In the genomic region with DNA sequence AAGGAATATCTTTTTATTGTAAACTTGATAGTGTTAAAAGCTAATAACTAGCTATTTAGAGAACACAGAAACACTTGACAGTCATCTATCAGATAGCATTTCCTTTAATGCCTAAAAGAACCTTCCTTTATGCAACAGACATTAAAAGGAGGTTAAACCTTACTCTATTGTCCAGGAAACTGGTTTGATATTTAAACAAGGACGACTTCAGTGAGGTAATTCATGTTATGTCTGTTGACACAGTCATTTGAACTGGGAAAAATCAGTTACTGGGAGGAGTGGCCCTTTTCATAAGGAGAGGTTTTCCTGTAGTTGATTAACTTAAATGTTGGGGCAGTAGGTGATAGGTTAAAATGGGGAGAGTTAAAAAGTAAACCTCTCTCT, we compare ENCODE assay signal across 11 cellular contexts. TPM values are rescaled to one million over a fixed set of nuclear protein-coding genes. Genes with fewer than 3 reads are reported as not detected.
A peak's percentile ranks its signal among the peaks of the same experiment; 100 is the strongest.
DNase-seq lines count a peak whose midpoint lies in the region; ATAC-seq, FAIRE-seq and TF ChIP-seq lines count a peak whose summit lies in the region.
"Had no signal": no experiment of that assay in that cellular context is flagged by ENCODE, and none has a peak within 500 bp of the region (broad histone marks: within the 10 kb centered on the region; RNA-seq: fewer than 3 reads in every experiment).

No MANE protein-coding gene starts in this region.

- POLR2A ChIA-PET in A673 (lab: Charles Lee; ENCODE audit: low non-redundant PET) (interaction anchor here (0.6 kb wide), 1 partner anchor 65 kb away, joined by 3 read pairs; no protein-coding TSS in a partner anchor), WTC11 (lab: Charles Lee) (no interaction called here), HepG2 (lab: Yijun Ruan, JAX) (interaction anchor here (0.9 to 2.2 kb wide), 4 partner anchors 9 to 205 kb away, joined by 3 to 7 read pairs (median 4); no protein-coding TSS in a partner anchor)

- no peak for TF ChIP-seq RAD21 in HepG2 (CRISPR knock-in tag; IDR thresholded peaks at IDR 0.05)

- peak overlapping the region; percentile 98 for H3K27ac Mint-ChIP-seq in WTC11

- no peak overlapping the region for H2AFZ ChIP-seq in HepG2 (ENCODE audit: low read length)

- peaks cover 63% of the 10 kb centered on the region for H3K79me2 ChIP-seq in HepG2 (ENCODE audit: insufficient read depth, low read length)

- H3K36me3 Mint-ChIP-seq in WTC11: peaks cover 67% of the 10 kb centered on the region

- H3K27ac ChIP-seq in A673 (ENCODE audit: low read depth, low read length, poor library complexity, severe bottlenecking) (peak overlapping the region; percentile 96), HepG2 (ENCODE audit: extremely low read length, insufficient read depth, low read length) (peak overlapping the region; percentile 90)
- H3K27ac ChIP-seq: BLaER1 had no signal

- peaks cover 19% of the 10 kb centered on the region for H3K9me3 ChIP-seq in A673 (ENCODE audit: low read depth, low read length, poor library complexity, severe bottlenecking)
- no peaks in the 10 kb centered on the region for H3K9me3 ChIP-seq in HepG2 (ENCODE audit: low read length)

- intact Hi-C loops in A673 (cut with micrococcal nuclease; ENCODE audit: unreplicated experiment) (loop anchor here (1.0 to 10.0 kb wide), 3 partner anchors 58 to 288 kb away; no protein-coding TSS in a partner anchor), HepG2 (cut with micrococcal nuclease; ENCODE audit: unreplicated experiment) (loop anchor here (5.0 kb wide), 1 partner anchor 194 kb away; the partner anchor contains the start of gene MYL12B)

- TF ChIP-seq EP300 in HepG2 (IDR thresholded peaks at IDR 0.05; ENCODE audit: low read depth in 2 of 2, low read length in 2 of 2): peak in 1 of 2 experiments; percentile 93; a peak in 2 of 4 replicates
- peak; percentile 52; the same call in 1 of the 2 replicates for TF ChIP-seq EP300 in HepG2 (CRISPR knock-in tag; IDR thresholded peaks at IDR 0.05; ENCODE audit: borderline replicate concordance)

- H3K4me1 ChIP-seq in A673 (ENCODE audit: insufficient read depth, low read length, poor library complexity, severe bottlenecking) (peaks cover 38% of the 10 kb centered on the region), HepG2 (ENCODE audit: insufficient read depth, low read length) (peaks cover 50% of the 10 kb centered on the region)

- TF ChIP-seq CTCF in A673 (conservative IDR thresholded peaks at IDR 0.05; ENCODE audit: low read depth, low read length) (no peak), WTC11 (IDR thresholded peaks at IDR 0.05) (no peak), HepG2 (CRISPR knock-in tag; IDR thresholded peaks at IDR 0.05) (no peak)

- H3K9ac ChIP-seq in HepG2 (ENCODE audit: insufficient read depth, low read depth, low read length): peak overlapping the region; percentile 96

- CTCF ChIA-PET in A673 (lab: Charles Lee) (no interaction called here), WTC11 (lab: Charles Lee) (interaction anchor here (1.6 to 6.4 kb wide), 7 partner anchors 11 to 209 kb away, joined by 5 to 53 read pairs (median 7); no protein-coding TSS in a partner anchor), HepG2 (lab: Yijun Ruan, JAX; ENCODE audit: low intra/inter-chr PET ratio, low total read pairs) (no interaction called here)

- ATAC-seq in WTC11: no peak
- peak; percentile 72 for ATAC-seq in HepG2
- ATAC-seq in HG03108 (IDR thresholded peaks at IDR 0.05; ENCODE audit: unreplicated experiment): no peak

- no peaks in the 10 kb centered on the region for H3K27me3 ChIP-seq in A673 (replicated peaks; ENCODE audit: insufficient read depth, low read depth, low read length, poor library complexity)
- H3K27me3 ChIP-seq in HepG2 (ENCODE audit: control insufficient read depth in 1 of 2, insufficient read depth in 2 of 2, low read length in 2 of 2): no peaks in the 10 kb centered on the region; a peak in 1 of 5 replicates
- H3K27me3 ChIP-seq: BLaER1 had no signal

- H3K27me3 Mint-ChIP-seq in WTC11 (ENCODE audit: low read depth): no peaks in the 10 kb centered on the region

- WGBS in HepG2 (ENCODE audit: low lambda C conversion rate): 0% methylated on average over 1 of the region's 1 CpG

- peak; percentile 67 for FAIRE-seq in HepG2 (lab: Jason Lieb, UNC)

- peak overlapping the region; percentile 96 for H3K4me3 Mint-ChIP-seq in WTC11

- H3K36me3 ChIP-seq in A673 (ENCODE audit: insufficient read depth, low read length, poor library complexity, severe bottlenecking) (peaks cover 59% of the 10 kb centered on the region), HepG2 (replicated peaks in 1 of 2; ENCODE audit: control insufficient read depth in 1 of 2, insufficient read depth in 2 of 2, low read length in 2 of 2) (peaks cover 8 to 37% of the 10 kb centered on the region in 2 experiments; a peak in 4 of 5 replicates)

- peaks cover 39% of the 10 kb centered on the region for H4K20me1 ChIP-seq in HepG2 (ENCODE audit: insufficient read depth, low read length)

- no peak for TF ChIP-seq POLR2A in HepG2 (IDR thresholded peaks at IDR 0.05; ENCODE audit: insufficient read depth in 1 of 2, low read depth in 2 of 2, low read length in 2 of 2)

- peaks cover 77% of the 10 kb centered on the region for H3K4me1 Mint-ChIP-seq in WTC11

- H3K9me3 Mint-ChIP-seq in WTC11: peaks cover 4% of the 10 kb centered on the region; the same call in 1 of the 2 replicates

- DNase-seq in A673 (ENCODE audit: low spot score) (no peak), HT-29 (ENCODE audit: low spot score) (peak; percentile 95), WTC11 (ENCODE audit: low spot score) (no peak), HepG2 (ENCODE audit: low spot score) (peak; percentile 89), NCI-H2171 treated with DMSO at 0.1 percent for 48 hours (lab: John Stamatoyannopoulos, UW) (no peak), RKO (ENCODE audit: low spot score) (no peak), NCI-H1048 (lab: John Stamatoyannopoulos, UW) (no peak)
- DNase-seq: foreskin melanocyte, NCI-H82 had no signal

- H3K4me3 ChIP-seq in A673 (ENCODE audit: low read depth, low read length, poor library complexity, severe bottlenecking): peak overlapping the region; percentile 11
- peak overlapping the region in 2 of 3 experiments; percentile 82 to 93; a peak in 2 of 6 replicates for H3K4me3 ChIP-seq in HepG2 (replicated peaks in 1 of 3; ENCODE audit: insufficient read depth in 1 of 3, low read depth in 2 of 3, low read length in 3 of 3)
- H3K4me3 ChIP-seq: BLaER1 had no signal

- in situ Hi-C loops in HepG2 (cut with HindIII; ENCODE audit: extremely low pct_ligation_motif_present, low pct_unique_long_range_greater_than_20kb): loop anchor here (10.0 to 25.0 kb wide), 3 partner anchors 168 to 394 kb away; no protein-coding TSS in a partner anchor

- BruUV-seq in A673 (replicated peaks; lab: Mats Ljungman, UMichigan) (TSS peak; percentile 46), HepG2 (replicated peaks; lab: Mats Ljungman, UMichigan) (no TSS peak)

- H3K4me2 ChIP-seq in HepG2 (ENCODE audit: low read depth, low read length): peak overlapping the region; percentile 72
- H3K4me2 ChIP-seq: BLaER1 had no signal

TF ChIP-seq in WTC11, 78 proteins besides CTCF, POLR2A, EP300 and RAD21:
- TF ChIP-seq RORB (CRISPR knock-in tag; IDR thresholded peaks at IDR 0.05) (no peak), GABPB1 (CRISPR knock-in tag; IDR thresholded peaks at IDR 0.05) (0 out of 2 replicates have a peak, but pooled peaks have one; percentile 18)

TF ChIP-seq in HepG2, 621 proteins besides CTCF, POLR2A, EP300 and RAD21 (continues in another document):
- TF ChIP-seq, protein P1, sequence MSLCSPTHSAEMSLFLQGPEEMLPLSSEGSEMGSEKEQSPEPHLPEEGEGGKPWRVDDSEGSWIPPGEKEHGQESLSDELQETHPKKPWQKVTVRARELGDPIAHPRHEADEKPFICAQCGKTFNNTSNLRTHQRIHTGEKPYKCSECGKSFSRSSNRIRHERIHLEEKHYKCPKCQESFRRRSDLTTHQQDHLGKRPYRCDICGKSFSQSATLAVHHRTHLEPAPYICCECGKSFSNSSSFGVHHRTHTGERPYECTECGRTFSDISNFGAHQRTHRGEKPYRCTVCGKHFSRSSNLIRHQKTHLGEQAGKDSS (CRISPR knock-in tag; IDR thresholded peaks at IDR 0.05; ENCODE audit: borderline replicate concordance, low read depth): no peak
- TF ChIP-seq RCOR2 (CRISPR knock-in tag; IDR thresholded peaks at IDR 0.05) (peak; percentile 80; the same call in 1 of the 2 replicates), SP4 (CRISPR knock-in tag; IDR thresholded peaks at IDR 0.05) (no peak)

RNA-seq across cellular contexts. Expression of gene TGIF1, which starts 6.7 kb away (rescaled TPM):
- total RNA-seq in A673 (2021) (86.9 and 98.3 TPM in 2 replicates), WTC11 (2021) (201 to 210 TPM (median 206 TPM) in 3 replicates), HepG2 (2016; rRNA removed; fragmentation: Illumina TruSeq; extraction: Trizol) (44.0 and 50.0 TPM in 2 replicates)
- total RNA-seq in HT-29 (2014; rRNA removed; shearing (Covaris generic)): 241 and 264 TPM in 2 replicates
- total RNA-seq in HepG2 (2016; cell fraction: cytosol; rRNA removed; fragmentation: Illumina TruSeq; extraction: Trizol; ENCODE audit: low read depth): 15.3 and 17.9 TPM in 2 replicates
- total RNA-seq in HepG2 (2016; cell fraction: insoluble cytoplasmic fraction; rRNA removed; fragmentation: Illumina TruSeq; extraction: Trizol): 39.7 and 48.5 TPM in 2 replicates
- total RNA-seq in HepG2 (2016; cell fraction: membrane; rRNA removed; fragmentation: Illumina TruSeq; extraction: Trizol): 31.9 and 33.8 TPM in 2 replicates
- 48.5 and 49.4 TPM in 2 replicates for total RNA-seq in HepG2 (2016; cell fraction: nucleus; rRNA removed; fragmentation: Illumina TruSeq; extraction: Trizol)
- polyA plus RNA-seq in HepG2 (2011; rRNA removed): 76.1 and 76.3 TPM in 2 replicates
- polyA plus RNA-seq in HepG2 (2011; cell fraction: cytosol; rRNA removed): 82.7 and 83.0 TPM in 2 replicates
- polyA plus RNA-seq in HepG2 (2011; cell fraction: nucleus; rRNA removed): 170 and 172 TPM in 2 replicates
- 35.4 and 51.3 TPM in 2 replicates for polyA plus RNA-seq in HepG2 (2012)
- 8.5 and 8.6 TPM in 2 replicates for polyA plus RNA-seq in HepG2 (2016; cell fraction: cytosol; fragmentation: Illumina TruSeq; extraction: Trizol; ENCODE audit: low read depth)
- 37.9 and 44.1 TPM in 2 replicates for polyA plus RNA-seq in HepG2 (2016; cell fraction: insoluble cytoplasmic fraction; fragmentation: Illumina TruSeq; extraction: Trizol; ENCODE audit: low read depth)
- polyA plus RNA-seq in HepG2 (2016; cell fraction: membrane; fragmentation: Illumina TruSeq; extraction: Trizol; ENCODE audit: low read depth): 16.3 and 18.7 TPM in 2 replicates
- polyA plus RNA-seq in HepG2 (2016; cell fraction: nucleus; fragmentation: Illumina TruSeq; extraction: Trizol; ENCODE audit: insufficient read depth, low read depth): 82.0 and 82.8 TPM in 2 replicates
- polyA minus RNA-seq in HepG2 (2011; rRNA and poly(A)+ RNA removed; ENCODE audit: low replicate concordance): 89.5 and 113 TPM in 2 replicates
- polyA minus RNA-seq in HepG2 (2011; cell fraction: cytosol; rRNA and poly(A)+ RNA removed): 43.2 and 45.1 TPM in 2 replicates
- polyA minus RNA-seq in HepG2 (2011; cell fraction: nucleus; rRNA and poly(A)+ RNA removed): 66.8 and 68.0 TPM in 2 replicates

Comparison
In these comparisons a context has a peak if more than half of its experiments do, and no peak if none do; other contexts are left out.
1. DNase-seq: peak in HT-29 (single experiment) and HepG2 (single experiment); none in A673 (single experiment), WTC11 (single experiment), NCI-H2171 treated with DMSO at 0.1 percent for 48 hours (single experiment), RKO (single experiment) and NCI-H1048 (single experiment).